Comparison of ENCODE assay signal across 8 cellular contexts in genomic region chr9:132235894-132236661, GRCh38.
DNase-seq lines count a peak whose midpoint lies in the region; ATAC-seq, FAIRE-seq and TF ChIP-seq lines count a peak whose summit lies in the region.

No MANE protein-coding gene starts in this region.

- H3K36me3 ChIP-seq in RWPE2 (ENCODE audit: low read depth) (no peaks in the 10 kb centered on the region), parathyroid adenoma (ENCODE audit: control insufficient read depth, insufficient read depth, low read length) (no peaks in the 10 kb centered on the region)

- DNase-seq in DMS53 (lab: John Stamatoyannopoulos, UW) (peak; percentile 89), RWPE2 (ENCODE audit: low spot score) (peak; percentile 59), germinal center (ENCODE audit: low spot score) (peak; percentile 83), urothelium cell line (ENCODE audit: low spot score) (peak; percentile 81)
- DNase-seq in activated effector memory CD4-positive, alpha-beta T cell treated with anti-CD3 and anti-CD28 coated beads, Interleukin-2, amount 50 U/mL, for 16 hours: peak; percentile 93

- no peak overlapping the region for H3K4me2 ChIP-seq in parathyroid adenoma (ENCODE audit: low read length)

- TF ChIP-seq CTCF in LNCAP (IDR thresholded peaks at IDR 0.05) (peak; percentile 98), RWPE2 (IDR thresholded peaks at IDR 0.05; ENCODE audit: poor library complexity, severe bottlenecking) (peak; percentile 95), parathyroid adenoma (IDR thresholded peaks at IDR 0.05) (peak; percentile 88)

- H3K9me3 ChIP-seq in RWPE2 (ENCODE audit: severe bottlenecking) (no peaks in the 10 kb centered on the region), parathyroid adenoma (ENCODE audit: control insufficient read depth, low read length) (no peaks in the 10 kb centered on the region)

- H3K27me3 ChIP-seq in RWPE2 (ENCODE audit: insufficient read depth, poor library complexity, severe bottlenecking) (no peaks in the 10 kb centered on the region), parathyroid adenoma (ENCODE audit: control insufficient read depth, insufficient read depth, low read length) (no peaks in the 10 kb centered on the region)

- FAIRE-seq in urothelium cell line (lab: Jason Lieb, UNC): no peak

- H3K4me3 ChIP-seq in RWPE2 (ENCODE audit: severe bottlenecking) (no peak overlapping the region), parathyroid adenoma (ENCODE audit: low read depth, low read length) (no peak overlapping the region)

- H2AFZ ChIP-seq in parathyroid adenoma: no peak overlapping the region

- H3K9ac ChIP-seq in parathyroid adenoma: no peak overlapping the region

- no peaks in the 10 kb centered on the region for H3K4me1 ChIP-seq in RWPE2 (ENCODE audit: insufficient read depth, poor library complexity, severe bottlenecking)
- H3K4me1 ChIP-seq in parathyroid adenoma: no peaks in the 10 kb centered on the region

- no peaks in the 10 kb centered on the region for H3K79me2 ChIP-seq in parathyroid adenoma

- no peak overlapping the region for H3K27ac ChIP-seq in RWPE2 (ENCODE audit: poor library complexity, severe bottlenecking)
- H3K27ac ChIP-seq in parathyroid adenoma: no peak overlapping the region

- peak; percentile 26 for ATAC-seq in RWPE2 (ENCODE audit: low read depth)
- ATAC-seq in GM18861 (IDR thresholded peaks at IDR 0.05; ENCODE audit: unreplicated experiment): no peak
